Comparison of ENCODE assay signal across 8 cellular contexts in the genomic region with DNA sequence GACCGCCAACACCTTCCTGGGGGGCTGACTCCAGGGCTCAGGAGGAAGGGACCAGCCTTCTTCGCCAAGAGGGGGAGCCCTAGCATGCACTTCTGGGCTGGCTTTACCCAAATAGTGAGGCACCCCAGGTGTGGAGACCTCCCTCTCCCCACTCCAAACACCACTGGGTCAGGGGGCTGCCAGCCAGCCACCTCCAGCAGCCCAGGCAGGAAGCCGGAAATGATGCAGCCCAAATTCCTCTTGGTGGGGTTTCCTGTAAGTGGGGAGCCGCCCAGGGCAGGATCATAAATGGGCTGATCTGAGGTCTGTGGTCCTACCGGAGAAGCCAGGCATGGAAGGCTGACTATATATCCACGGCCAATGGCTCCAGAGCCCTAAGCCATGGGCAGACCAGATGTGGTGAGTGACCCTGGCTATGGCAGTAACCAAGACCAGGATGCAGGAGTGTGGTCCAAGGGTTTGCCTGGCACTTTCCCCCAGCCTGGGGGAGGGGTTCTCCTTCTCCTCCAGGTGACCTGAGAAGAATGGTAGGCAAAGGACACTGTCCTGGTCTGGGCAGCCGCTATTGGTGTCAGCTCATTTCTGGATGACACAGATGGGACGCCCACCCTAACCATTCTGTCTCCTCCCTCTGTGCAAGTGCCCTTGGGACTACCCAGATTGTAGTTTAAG. TPM values are rescaled to one million over a fixed set of nuclear protein-coding genes. Genes with fewer than 3 reads are reported as not detected.
DNase-seq lines count a peak whose midpoint lies in the region; ATAC-seq and TF ChIP-seq lines count a peak whose summit lies in the region.

No MANE protein-coding gene starts in this region.

- H3K4me1 Mint-ChIP-seq in naive thymus-derived CD8-positive, alpha-beta T cell = peaks cover 26 to 64% (median 60%) of the 10 kb centered on the region in 4 donors

- TF ChIP-seq CTCF in C4-2B (conservative IDR thresholded peaks at IDR 0.05) = peak; percentile 21

- ATAC-seq in naive thymus-derived CD8-positive, alpha-beta T cell = no peak
- ATAC-seq in HG03442 (IDR thresholded peaks at IDR 0.05; ENCODE audit: unreplicated experiment) = no peak

- peak overlapping the region in 8 of 10 donors; percentile 21 to 83 (median 74) for H3K27ac Mint-ChIP-seq in naive thymus-derived CD8-positive, alpha-beta T cell

- no peak overlapping the region for H3K27ac ChIP-seq in C4-2B

- no peaks in the 10 kb centered on the region for H3K27me3 Mint-ChIP-seq in naive thymus-derived CD8-positive, alpha-beta T cell

- peaks cover 0 to 10% (median 3%) of the 10 kb centered on the region in 3 donors for H3K36me3 Mint-ChIP-seq in naive thymus-derived CD8-positive, alpha-beta T cell

- no peaks in the 10 kb centered on the region for H3K9me3 Mint-ChIP-seq in naive thymus-derived CD8-positive, alpha-beta T cell

- H3K4me3 Mint-ChIP-seq in naive thymus-derived CD8-positive, alpha-beta T cell = peak overlapping the region in 8 of 10 donors; percentile 7 to 70 (median 30)

- POLR2A ChIA-PET in naive thymus-derived CD8-positive, alpha-beta T cell (lab: Charles Lee) = interaction anchor here (0.7 to 3.1 kb wide), 3 partner anchors 16 to 345 kb away, joined by 5 to 20 read pairs (median 9); partner anchors contain the start of gene SSH2

- DNase-seq in NAMALWA (ENCODE audit: low spot score) (peak; percentile 49), DMS153 (lab: John Stamatoyannopoulos, UW) (no peak), COLO668 (lab: John Stamatoyannopoulos, UW; ENCODE audit: unreplicated experiment) (no peak), KG1 (lab: John Stamatoyannopoulos, UW) (no peak)
- DNase-seq in central memory CD4-positive, alpha-beta T cell = peak; percentile 25
- DNase-seq in naive thymus-derived CD8-positive, alpha-beta T cell = peak in 5 of 10 donors; percentile 11 to 68 (median 27)

RNA-seq across cellular contexts. Expression of gene GIT1, which starts 4.2 kb away (rescaled TPM):
- total RNA-seq in naive thymus-derived CD8-positive, alpha-beta T cell = 10 to 100 TPM; 51.6 to 58.2 TPM
- 10 to 100 TPM in 1 of 3 donors, 1 to 10 TPM in 2; 4.4 to 27.7 (median 6.7) TPM for polyA plus RNA-seq in naive thymus-derived CD8-positive, alpha-beta T cell

RNA-seq across cellular contexts. Expression of gene ANKRD13B, which starts 7.7 kb away (rescaled TPM):
- 1 to 10 TPM; 2.3 to 3.7 TPM for total RNA-seq in naive thymus-derived CD8-positive, alpha-beta T cell
- polyA plus RNA-seq in naive thymus-derived CD8-positive, alpha-beta T cell = under 1 TPM in 2 of 3 donors, not detected in 1; 0.25 to 0.32 TPM

RNA-seq across cellular contexts. Expression of gene TP53I13, which starts 16.7 kb away (rescaled TPM):
- 10 to 100 TPM; 79.3 to 89.5 TPM for total RNA-seq in naive thymus-derived CD8-positive, alpha-beta T cell
- 10 to 100 TPM; 22.7 to 26.8 (median 25.5) TPM for polyA plus RNA-seq in naive thymus-derived CD8-positive, alpha-beta T cell

RNA-seq across cellular contexts. Expression of gene ABHD15, which starts 18.4 kb away (rescaled TPM):
- total RNA-seq in naive thymus-derived CD8-positive, alpha-beta T cell = 10 to 100 TPM; 13.4 to 13.8 TPM
- 1 to 10 TPM; 4.2 to 8.9 (median 7.1) TPM for polyA plus RNA-seq in naive thymus-derived CD8-positive, alpha-beta T cell

RNA-seq across cellular contexts. Expression of gene CORO6, which starts 37.5 kb away (rescaled TPM):
- 1 to 10 TPM; 1.6 to 2.2 TPM for total RNA-seq in naive thymus-derived CD8-positive, alpha-beta T cell
- polyA plus RNA-seq in naive thymus-derived CD8-positive, alpha-beta T cell = under 1 TPM in 2 of 3 donors, not detected in 1; 0.22 to 0.36 TPM

Comparison
In these comparisons a context has a peak if more than half of its experiments do, and no peak if none do; other contexts are left out.
1. DNase-seq: peak in NAMALWA (single experiment) and central memory CD4-positive, alpha-beta T cell (single experiment); none in DMS153 (single experiment), COLO668 (single experiment) and KG1 (single experiment).